Comparison of ENCODE assay signal across 21 cellular contexts in genomic region chr11:10500263-10500601, GRCh38.
"Had no signal": no experiment of that assay in that cellular context is flagged by ENCODE, and none has a peak within 500 bp of the region (broad histone marks: within the 10 kb centered on the region; RNA-seq: fewer than 3 reads in every experiment).

No MANE protein-coding gene starts in this region.

- H3K4me1 Mint-ChIP-seq: immature natural killer cell had no signal

- FAIRE-seq: endometrium, frontal cortex had no signal

- DNase-seq: activated CD4-positive, alpha-beta memory T cell treated with anti-CD3 and anti-CD28 coated beads for 36 hours; activated CD4-positive, alpha-beta T cell treated with anti-CD3 and anti-CD28 coated beads for 48 hours; activated T-cell treated with anti-CD3 and anti-CD28 coated beads for 4 hours; body of pancreas; effector CD4-positive, alpha-beta T cell; glutamatergic neuron; immature natural killer cell; left lung; naive thymus-derived CD4-positive, alpha-beta T cell; posterior cingulate gyrus; sigmoid colon; stimulated activated CD4-positive, alpha-beta T cell treated with anti-CD3 and anti-CD28 coated beads, Interleukin-2, amount 100 ng/mL, for 48 hours; stimulated activated naive CD4-positive, alpha-beta T cell; T-helper 1 cell; T-helper 9 cell; testis had no signal

- H3K4me3 Mint-ChIP-seq: activated CD4-positive, alpha-beta memory T cell treated with anti-CD3 and anti-CD28 coated beads for 36 hours; dendritic cell treated with granulocyte-macrophage colony-stimulating factor and Interleukin-4, amounts not matched to agents 40 ng/mL and 50 ng/mL, for 4 days; immature natural killer cell; naive thymus-derived CD4-positive, alpha-beta T cell; neural crest cell; type B pancreatic cell had no signal

- H3K9me3 Mint-ChIP-seq: activated CD4-positive, alpha-beta memory T cell treated with anti-CD3 and anti-CD28 coated beads for 36 hours; dendritic cell treated with granulocyte-macrophage colony-stimulating factor and Interleukin-4, amounts not matched to agents 40 ng/mL and 50 ng/mL, for 4 days; immature natural killer cell; naive thymus-derived CD4-positive, alpha-beta T cell; type B pancreatic cell had no signal

- ATAC-seq: body of pancreas; left lung; naive thymus-derived CD4-positive, alpha-beta T cell had no signal

- H3K27me3 Mint-ChIP-seq: activated CD4-positive, alpha-beta memory T cell treated with anti-CD3 and anti-CD28 coated beads for 36 hours; dendritic cell treated with granulocyte-macrophage colony-stimulating factor and Interleukin-4, amounts not matched to agents 40 ng/mL and 50 ng/mL, for 4 days; naive thymus-derived CD4-positive, alpha-beta T cell; type B pancreatic cell had no signal

- H3K27ac Mint-ChIP-seq: activated CD4-positive, alpha-beta memory T cell treated with anti-CD3 and anti-CD28 coated beads for 36 hours; dendritic cell treated with granulocyte-macrophage colony-stimulating factor and Interleukin-4, amounts not matched to agents 40 ng/mL and 50 ng/mL, for 4 days; immature natural killer cell; type B pancreatic cell had no signal
